ENCODE assay signal across 21 cellular contexts in genomic region chr11:83520849-83521248, GRCh38.
"Had no signal": no experiment of that assay in that cellular context is flagged by ENCODE, and none has a peak within 500 bp of the region (broad histone marks: within the 10 kb centered on the region; RNA-seq: fewer than 3 reads in every experiment).

No MANE protein-coding gene starts in this region.

- H3K27me3 ChIP-seq: cardiac muscle cell, esophagus squamous epithelium, right atrium auricular region, tibial nerve, vagina had no signal

- H3K27ac ChIP-seq: cardiac muscle cell, esophagus squamous epithelium, right atrium auricular region, tibial nerve, vagina had no signal

- ATAC-seq: left colon had no signal

- H3K4me3 ChIP-seq: cardiac muscle cell, esophagus squamous epithelium, lung, right atrium auricular region, tibial nerve, vagina had no signal

- H3K9me3 ChIP-seq: right atrium auricular region, vagina had no signal

- H3K36me3 ChIP-seq: cardiac muscle cell, right atrium auricular region, tibial nerve, vagina had no signal

- DNase-seq: activated B cell treated with CpG ODN at 0.5 μM for 24 hours; activated CD4-positive, alpha-beta memory T cell treated with anti-CD3 and anti-CD28 coated beads for 36 hours; activated CD4-positive, alpha-beta T cell treated with anti-CD3 and anti-CD28 coated beads for 4 hours; activated naive CD4-positive, alpha-beta T cell; activated naive CD8-positive, alpha-beta T cell treated with anti-CD3 and anti-CD28 coated beads for 36 hours; activated T-cell treated with anti-CD3 and anti-CD28 coated beads for 4 hours; amniotic stem cell; dermis blood vessel endothelial cell; effector memory CD4-positive, alpha-beta T cell; esophagus squamous epithelium; left colon; midbrain; posterior cingulate gyrus; stimulated activated CD4-positive, alpha-beta T cell treated with anti-CD3 and anti-CD28 coated beads, Interleukin-2, amount 100 ng/mL, for 24 hours; stimulated activated naive CD4-positive, alpha-beta T cell treated with Interleukin-2 at 50 U/mL for 16 hours had no signal

- FAIRE-seq: endothelial cell of umbilical vein had no signal

- H3K4me1 ChIP-seq: esophagus squamous epithelium, right atrium auricular region, tibial nerve, vagina had no signal
